8 cellular contexts compared by ENCODE assay signal in the genomic region with DNA sequence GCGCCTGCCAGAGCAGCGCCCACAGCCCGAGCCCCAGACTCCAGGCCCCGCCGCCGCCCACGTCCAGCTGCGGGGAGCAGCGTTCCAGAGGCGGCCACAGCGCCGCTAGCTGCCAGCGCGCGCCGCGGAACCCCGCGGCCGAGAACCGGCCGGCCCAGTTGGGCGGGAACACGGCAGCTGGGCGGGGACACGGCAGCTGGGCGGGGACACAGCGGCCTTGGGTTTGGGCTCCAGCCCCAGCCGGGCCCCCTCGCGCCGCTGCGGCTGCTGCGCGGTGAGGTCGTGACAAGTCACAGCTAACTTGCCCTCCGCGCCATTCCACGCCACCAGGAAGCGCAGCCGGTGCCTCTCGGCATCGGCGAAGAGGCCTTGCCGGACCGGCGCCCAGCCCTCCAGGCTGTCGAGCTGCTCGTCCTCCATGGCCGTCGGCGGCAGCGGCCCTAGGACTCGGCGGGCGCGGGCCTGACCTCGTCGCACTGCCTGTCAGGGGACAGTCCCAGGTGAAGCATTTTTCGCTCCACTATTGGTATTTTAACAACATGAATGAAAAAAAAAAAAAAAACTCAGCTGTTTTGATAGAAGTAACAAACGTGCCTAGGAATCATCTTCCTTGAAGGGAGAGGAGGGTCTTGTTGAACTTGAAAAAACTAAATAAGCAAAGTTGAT. TPM values are rescaled to one million over a fixed set of nuclear protein-coding genes. Genes with fewer than 3 reads are reported as not detected.
A peak's percentile ranks its signal among the peaks of the same experiment; 100 is the strongest.
DNase-seq lines count a peak whose midpoint lies in the region; ATAC-seq and TF ChIP-seq lines count a peak whose summit lies in the region.
"Not testable (repeated sequence)": the region's sequence is repeated elsewhere in the genome, so short reads cannot be mapped to it uniquely, and the experiment has no call there.

No MANE protein-coding gene starts in this region.

- H3K4me2 ChIP-seq in DOHH2 (ENCODE audit: low read length), result peak overlapping the region; percentile 56

- H3K79me2 ChIP-seq in DOHH2 (ENCODE audit: control insufficient read depth, low read length), result not testable (repeated sequence)

- H3K9me2 ChIP-seq in DOHH2 (replicated peaks; ENCODE audit: control insufficient read depth, low read length), result not testable (repeated sequence)

- H3K27ac ChIP-seq in DOHH2 (ENCODE audit: low read depth, low read length), result 0 out of 2 replicates have a peak overlapping the region, but pooled peaks have one; percentile 35

- not testable (repeated sequence) for H3K27me3 ChIP-seq in DOHH2 (ENCODE audit: control insufficient read depth, low read length)

- H4K20me1 ChIP-seq in DOHH2 (ENCODE audit: control insufficient read depth, insufficient read depth, low read depth, low read length), result not testable (repeated sequence)

- TF ChIP-seq CTCF in DOHH2 (IDR thresholded peaks at IDR 0.05; ENCODE audit: low read depth, low read length, poor library complexity, severe bottlenecking); astrocyte of the spinal cord (IDR thresholded peaks at IDR 0.05; ENCODE audit: low read depth, low read length); omental fat pad (IDR thresholded peaks at IDR 0.05): not testable (repeated sequence)

- H3K4me1 ChIP-seq in DOHH2 (ENCODE audit: control insufficient read depth, low read length), result not testable (repeated sequence)

- ATAC-seq in GM21717 (IDR thresholded peaks at IDR 0.05; ENCODE audit: unreplicated experiment) (peak; percentile 89), HG03521 (IDR thresholded peaks at IDR 0.05; ENCODE audit: unreplicated experiment) (peak; percentile 82), left cardiac atrium (peak; percentile 99), omental fat pad (ENCODE audit: low FRiP score) (peak; percentile 98)

- H3K9me3 ChIP-seq in DOHH2 (ENCODE audit: control insufficient read depth, insufficient read depth, low read length), result not testable (repeated sequence)

- not testable (repeated sequence) for H3F3A ChIP-seq in DOHH2 (ENCODE audit: control insufficient read depth, insufficient read depth)

- in situ Hi-C loops in astrocyte of the spinal cord (cut with HindIII; ENCODE audit: low sequenced_read_pairs), result not testable (repeated sequence)

- H3K4me3 ChIP-seq in DOHH2 (ENCODE audit: low read length), result peak overlapping the region; percentile 71
- peak overlapping the region; percentile 39 for H3K4me3 ChIP-seq in astrocyte of the spinal cord (ENCODE audit: low read depth, low read length)

- peak; percentile 0 for DNase-seq in activated CD4-positive, CD25-positive, alpha-beta regulatory T cell treated with anti-CD3 and anti-CD28 coated beads, Interleukin-2, amount 50 U/mL, for 16 hours (ENCODE audit: low read depth, low spot score)
- DNase-seq in astrocyte of the spinal cord (ENCODE audit: low read depth, low spot score) (peak; percentile 1), left cardiac atrium (peak; percentile 31)
- not testable (repeated sequence) for DNase-seq in omental fat pad (ENCODE audit: low spot score)
- DNase-seq in stimulated activated CD8-positive, alpha-beta memory T cell treated with anti-CD3 and anti-CD28 coated beads, Interleukin-7, amount 100 ng/mL, for 1 hour (ENCODE audit: low read depth in 2 of 2), result peak; percentile 8 to 14

- not testable (repeated sequence) for H3K36me3 ChIP-seq in DOHH2 (ENCODE audit: control insufficient read depth, low read length)

- intact Hi-C loops in left cardiac atrium (cut with DNase I), result not testable (repeated sequence)

RNA-seq across cellular contexts. Expression of gene GOLGA8N, which starts 56.6 kb away (rescaled TPM):
- total RNA-seq in left cardiac atrium (1 to 10 TPM; 8.8 to 9.2 TPM), omental fat pad (10 to 100 TPM in 2 of 4 donors, 1 to 10 TPM in 2; 5.0 to 15.0 (median 9.9) TPM)
